ENCODE assay signal across 28 cellular contexts in genomic region chr1:11835441-11836225, GRCh38. TPM values are rescaled to one million over a fixed set of nuclear protein-coding genes. Genes with fewer than 3 reads are reported as not detected.
"Had no signal": no experiment of that assay in that cellular context is flagged by ENCODE, and none has a peak within 500 bp of the region (broad histone marks: within the 10 kb centered on the region; RNA-seq: fewer than 3 reads in every experiment).

No MANE protein-coding gene starts in this region.

- H3K27ac Mint-ChIP-seq: activated CD4-positive, alpha-beta T cell treated with anti-CD3 and anti-CD28 coated beads, Interleukin-2, amount 10 ng/mL, durations not matched to agents 24 days and 14 days; activated naive CD4-positive, alpha-beta T cell treated with anti-CD3 and anti-CD28 coated beads for 36 hours; activated naive CD8-positive, alpha-beta T cell treated with anti-CD3 and anti-CD28 coated beads, Interleukin-2, amount 10 ng/mL, durations not matched to agents 7 days and 5 days; activated T-helper 17 cell treated with anti-CD3 and anti-CD28 coated beads, Interleukin-2, amount 50 U/mL, for 72 hours; T-helper 1 cell treated with Interleukin-12 subunit alpha and Interleukin-12 subunit beta and Interleukin-4 antibody, amounts not matched to agents 30 μg/mL and 1 μg/mL, for 36 hours; WTC11 had no signal

- H3K4me1 Mint-ChIP-seq: activated T-helper 17 cell treated with anti-CD3 and anti-CD28 coated beads, Interleukin-2, amount 50 U/mL, for 72 hours; WTC11 had no signal

- H3K27me3 ChIP-seq: adrenal gland, breast epithelium had no signal

- DNase-seq: activated CD4-positive, alpha-beta T cell treated with anti-CD3 and anti-CD28 coated beads for 1 hour; activated CD4-positive, alpha-beta T cell treated with anti-CD3 and anti-CD28 coated beads, Interleukin-2, amount 10 ng/mL, durations not matched to agents 24 days and 14 days; activated CD4-positive, alpha-beta T cell treated with anti-CD3 and anti-CD28 coated beads, Interleukin-2, amount 50 U/mL, for 48 hours; activated gamma-delta T cell; activated naive CD4-positive, alpha-beta T cell treated with anti-CD3 and anti-CD28 coated beads for 36 hours; activated naive CD8-positive, alpha-beta T cell treated with anti-CD3 and anti-CD28 coated beads, Interleukin-2, amount 10 ng/mL, durations not matched to agents 7 days and 5 days; activated T-cell treated with anti-CD3 and anti-CD28 coated beads for 4 hours; activated T-cell treated with anti-CD3 and anti-CD28 coated beads, Interleukin-2, amount 50 U/mL, for 48 hours; adrenal gland; anterior cingulate cortex; central memory CD4-positive, alpha-beta T cell; Kasumi-1; NCI-H1105 treated with DMSO at 0.1 percent for 48 hours; NCI-H1436 treated with DMSO at 0.1 percent for 48 hours; NCI-H187; NCI-H2081; NCI-H446; NCI-H524; PC-3; SHP77 treated with DMSO at 0.1 percent for 48 hours; T-helper 9 cell had no signal

- FAIRE-seq: RCC 7860 had no signal

- H3K27ac ChIP-seq: adrenal gland, breast epithelium had no signal

- H3K4me3 Mint-ChIP-seq: activated CD4-positive, alpha-beta T cell treated with anti-CD3 and anti-CD28 coated beads, Interleukin-2, amount 10 ng/mL, durations not matched to agents 24 days and 14 days; activated naive CD4-positive, alpha-beta T cell treated with anti-CD3 and anti-CD28 coated beads for 36 hours; activated naive CD8-positive, alpha-beta T cell treated with anti-CD3 and anti-CD28 coated beads, Interleukin-2, amount 10 ng/mL, durations not matched to agents 7 days and 5 days; activated T-helper 17 cell treated with anti-CD3 and anti-CD28 coated beads, Interleukin-2, amount 50 U/mL, for 72 hours; T-helper 1 cell treated with Interleukin-12 subunit alpha and Interleukin-12 subunit beta and Interleukin-4 antibody, amounts not matched to agents 30 μg/mL and 1 μg/mL, for 36 hours; WTC11 had no signal

- H3K36me3 ChIP-seq: breast epithelium had no signal

- H3K4me3 ChIP-seq: adrenal gland, breast epithelium had no signal

- H3K9me3 Mint-ChIP-seq: activated CD4-positive, alpha-beta T cell treated with anti-CD3 and anti-CD28 coated beads, Interleukin-2, amount 10 ng/mL, durations not matched to agents 24 days and 14 days; activated naive CD4-positive, alpha-beta T cell treated with anti-CD3 and anti-CD28 coated beads for 36 hours; activated naive CD8-positive, alpha-beta T cell treated with anti-CD3 and anti-CD28 coated beads, Interleukin-2, amount 10 ng/mL, durations not matched to agents 7 days and 5 days; activated T-helper 17 cell treated with anti-CD3 and anti-CD28 coated beads, Interleukin-2, amount 50 U/mL, for 72 hours; T-helper 1 cell treated with Interleukin-12 subunit alpha and Interleukin-12 subunit beta and Interleukin-4 antibody, amounts not matched to agents 30 μg/mL and 1 μg/mL, for 36 hours; WTC11 had no signal

- ATAC-seq: activated T-helper 17 cell treated with anti-CD3 and anti-CD28 coated beads, Interleukin-2, amount 50 U/mL, for 72 hours; PC-3; WTC11 had no signal

- H3K27me3 Mint-ChIP-seq: activated CD4-positive, alpha-beta T cell treated with anti-CD3 and anti-CD28 coated beads, Interleukin-2, amount 10 ng/mL, durations not matched to agents 24 days and 14 days; activated naive CD8-positive, alpha-beta T cell treated with anti-CD3 and anti-CD28 coated beads, Interleukin-2, amount 10 ng/mL, durations not matched to agents 7 days and 5 days; activated T-helper 17 cell treated with anti-CD3 and anti-CD28 coated beads, Interleukin-2, amount 50 U/mL, for 72 hours had no signal

- H3K9me3 ChIP-seq: adrenal gland, breast epithelium had no signal

- H3K4me1 ChIP-seq: adrenal gland, breast epithelium had no signal

RNA-seq across cellular contexts. Expression of gene NPPA, which starts 11.9 kb away (rescaled TPM):
- total RNA-seq: activated CD4-positive, alpha-beta T cell treated with anti-CD3 and anti-CD28 coated beads, Interleukin-2, amount 10 ng/mL, durations not matched to agents 24 days and 14 days; activated CD8-positive, alpha-beta memory T cell treated with anti-CD3 and anti-CD28 coated beads for 36 hours; activated naive CD4-positive, alpha-beta T cell treated with anti-CD3 and anti-CD28 coated beads for 36 hours; activated naive CD8-positive, alpha-beta T cell treated with anti-CD3 and anti-CD28 coated beads, Interleukin-2, amount 10 ng/mL, durations not matched to agents 7 days and 5 days; activated T-helper 17 cell treated with anti-CD3 and anti-CD28 coated beads, Interleukin-2, amount 50 U/mL, for 72 hours; adrenal gland; PC-3; SK-MEL-5; WTC11 had no signal

RNA-seq across cellular contexts. Expression of gene NPPB, which starts 23.1 kb away (rescaled TPM):
- total RNA-seq: activated CD4-positive, alpha-beta T cell treated with anti-CD3 and anti-CD28 coated beads, Interleukin-2, amount 10 ng/mL, durations not matched to agents 24 days and 14 days; activated CD8-positive, alpha-beta memory T cell treated with anti-CD3 and anti-CD28 coated beads for 36 hours; activated naive CD4-positive, alpha-beta T cell treated with anti-CD3 and anti-CD28 coated beads for 36 hours; activated naive CD8-positive, alpha-beta T cell treated with anti-CD3 and anti-CD28 coated beads, Interleukin-2, amount 10 ng/mL, durations not matched to agents 7 days and 5 days; activated T-helper 17 cell treated with anti-CD3 and anti-CD28 coated beads, Interleukin-2, amount 50 U/mL, for 72 hours; adrenal gland; breast epithelium; PC-3; SK-MEL-5; WTC11 had no signal
